Comparison of ENCODE assay signal across 38 cellular contexts in genomic region chr10:31966681-31967080, GRCh38.
"Had no signal": no experiment of that assay in that cellular context is flagged by ENCODE, and none has a peak within 500 bp of the region (broad histone marks: within the 10 kb centered on the region; RNA-seq: fewer than 3 reads in every experiment).

No MANE protein-coding gene starts in this region.

- H3K4me3 ChIP-seq: adrenal gland, ascending aorta, body of pancreas, breast epithelium, cardiac muscle cell had no signal

- H3K27ac ChIP-seq: adrenal gland, ascending aorta, body of pancreas, brain microvascular endothelial cell, breast epithelium, cardiac muscle cell had no signal

- H3K4me1 Mint-ChIP-seq: activated T-helper 17 cell treated with anti-CD3 and anti-CD28 coated beads, Interleukin-2, amount 50 U/mL, for 72 hours; central memory CD8-positive, alpha-beta T cell had no signal

- ATAC-seq: activated naive CD4-positive, alpha-beta T cell treated with anti-CD3 and anti-CD28 coated beads, Interleukin-2, amount 50 U/mL, for 72 hours; activated naive CD8-positive, alpha-beta T cell treated with anti-CD3 and anti-CD28 coated beads, Interleukin-2, amount 50 U/mL, for 24 hours; activated T-cell treated with anti-CD3 and anti-CD28 coated beads, Interleukin-2, amount 50 U/mL, for 4 hours; activated T-cell treated with anti-CD3 and anti-CD28 coated beads, Interleukin-2, amount 50 U/mL, for 72 hours; activated T-helper 17 cell treated with anti-CD3 and anti-CD28 coated beads, Interleukin-2, amount 50 U/mL, for 72 hours; body of pancreas had no signal

- H3K4me1 ChIP-seq: ascending aorta, breast epithelium had no signal

- DNase-seq: activated effector memory CD4-positive, alpha-beta T cell treated with anti-CD3 and anti-CD28 coated beads, Interleukin-2, amount 50 U/mL, for 16 hours; activated gamma-delta T cell; activated gamma-delta T cell treated with Interleukin-2 at 50 U/mL for 16 hours; activated naive CD4-positive, alpha-beta T cell; activated naive CD4-positive, alpha-beta T cell treated with anti-CD3 and anti-CD28 coated beads for 36 hours; activated naive CD4-positive, alpha-beta T cell treated with anti-CD3 and anti-CD28 coated beads, Interleukin-2, amount 10 ng/mL, durations not matched to agents 7 days and 5 days; activated naive CD4-positive, alpha-beta T cell treated with anti-CD3 and anti-CD28 coated beads, Interleukin-2, amount 50 U/mL, for 16 hours; activated naive CD4-positive, alpha-beta T cell treated with Interleukin-2 at 50 U/mL for 16 hours; activated naive CD8-positive, alpha-beta T cell treated with anti-CD3 and anti-CD28 coated beads for 36 hours; activated naive CD8-positive, alpha-beta T cell treated with anti-CD3 and anti-CD28 coated beads, Interleukin-2, amount 10 ng/mL, durations not matched to agents 7 days and 5 days; activated naive CD8-positive, alpha-beta T cell treated with anti-CD3 and anti-CD28 coated beads, Interleukin-2, amount 50 U/mL, for 24 hours; activated T-cell treated with anti-CD3 and anti-CD28 coated beads for 4 hours; activated T-cell treated with anti-CD3 and anti-CD28 coated beads, Interleukin-2, amount 50 U/mL, for 1 hour; activated T-cell treated with anti-CD3 and anti-CD28 coated beads, Interleukin-2, amount 50 U/mL, for 24 hours; activated T-cell treated with anti-CD3 and anti-CD28 coated beads, Interleukin-2, amount 50 U/mL, for 4 hours; activated T-cell treated with anti-CD3 and anti-CD28 coated beads, Interleukin-2, amount 50 U/mL, for 48 hours; activated T-cell treated with anti-CD3 and anti-CD28 coated beads, Interleukin-2, amount 50 U/mL, for 72 hours; adrenal gland; amniotic stem cell; amygdala; anterior cingulate cortex; aorta; body of pancreas; brain microvascular endothelial cell; caudate nucleus; central memory CD4-positive, alpha-beta T cell; cerebellar nuclear complex had no signal

- H3K36me3 ChIP-seq: adrenal gland, ascending aorta, brain microvascular endothelial cell, breast epithelium, cardiac muscle cell had no signal

- H3K27me3 ChIP-seq: adrenal gland, ascending aorta, body of pancreas, brain microvascular endothelial cell, breast epithelium, cardiac muscle cell had no signal

- H3K27ac Mint-ChIP-seq: activated naive CD4-positive, alpha-beta T cell treated with anti-CD3 and anti-CD28 coated beads for 36 hours; activated naive CD4-positive, alpha-beta T cell treated with anti-CD3 and anti-CD28 coated beads, Interleukin-2, amount 10 ng/mL, durations not matched to agents 7 days and 5 days; activated naive CD4-positive, alpha-beta T cell treated with anti-CD3 and anti-CD28 coated beads, Interleukin-2, amount 50 U/mL, for 24 hours; activated naive CD4-positive, alpha-beta T cell treated with anti-CD3 and anti-CD28 coated beads, Interleukin-2, amount 50 U/mL, for 72 hours; activated naive CD8-positive, alpha-beta T cell; activated naive CD8-positive, alpha-beta T cell treated with anti-CD3 and anti-CD28 coated beads for 36 hours; activated naive CD8-positive, alpha-beta T cell treated with anti-CD3 and anti-CD28 coated beads, Interleukin-2, amount 10 ng/mL, durations not matched to agents 7 days and 5 days; activated naive CD8-positive, alpha-beta T cell treated with anti-CD3 and anti-CD28 coated beads, Interleukin-2, amount 50 U/mL, for 24 hours; activated T-cell treated with anti-CD3 and anti-CD28 coated beads, Interleukin-2, amount 50 U/mL, for 24 hours; activated T-cell treated with anti-CD3 and anti-CD28 coated beads, Interleukin-2, amount 50 U/mL, for 72 hours; activated T-helper 1 cell treated with anti-CD3 and anti-CD28 coated beads, Interleukin-12 subunit alpha, Interleukin-12 subunit beta, Interleukin-2, Interleukin-4 antibody, amounts not matched to agents 30 ng/mL and 10 ng/mL and 1 ng/mL, durations not matched to agents 14 hours and 24 hours and 36 hours; activated T-helper 17 cell treated with anti-CD3 and anti-CD28 coated beads, Interleukin-2, amount 50 U/mL, for 72 hours; activated T-helper 2 cell treated with anti-CD3 and anti-CD28 coated beads, Interferon-gamma antibody, Interleukin-2, Interleukin-4, amounts not matched to agents 10 μg/mL and 5 μg/mL and 100 μg/mL, durations not matched to agents 14 hours and 24 hours and 36 hours; brain had no signal

- H3K9me3 Mint-ChIP-seq: activated naive CD4-positive, alpha-beta T cell treated with anti-CD3 and anti-CD28 coated beads for 36 hours; activated naive CD4-positive, alpha-beta T cell treated with anti-CD3 and anti-CD28 coated beads, Interleukin-2, amount 10 ng/mL, durations not matched to agents 7 days and 5 days; activated naive CD4-positive, alpha-beta T cell treated with anti-CD3 and anti-CD28 coated beads, Interleukin-2, amount 50 U/mL, for 24 hours; activated naive CD4-positive, alpha-beta T cell treated with anti-CD3 and anti-CD28 coated beads, Interleukin-2, amount 50 U/mL, for 72 hours; activated naive CD8-positive, alpha-beta T cell treated with anti-CD3 and anti-CD28 coated beads for 36 hours; activated naive CD8-positive, alpha-beta T cell treated with anti-CD3 and anti-CD28 coated beads, Interleukin-2, amount 10 ng/mL, durations not matched to agents 7 days and 5 days; activated naive CD8-positive, alpha-beta T cell treated with anti-CD3 and anti-CD28 coated beads, Interleukin-2, amount 50 U/mL, for 24 hours; activated T-cell treated with anti-CD3 and anti-CD28 coated beads, Interleukin-2, amount 50 U/mL, for 24 hours; activated T-cell treated with anti-CD3 and anti-CD28 coated beads, Interleukin-2, amount 50 U/mL, for 4 hours; activated T-cell treated with anti-CD3 and anti-CD28 coated beads, Interleukin-2, amount 50 U/mL, for 72 hours; activated T-helper 1 cell treated with anti-CD3 and anti-CD28 coated beads, Interleukin-12 subunit alpha, Interleukin-12 subunit beta, Interleukin-2, Interleukin-4 antibody, amounts not matched to agents 30 ng/mL and 10 ng/mL and 1 ng/mL, durations not matched to agents 14 hours and 24 hours and 36 hours; activated T-helper 17 cell treated with anti-CD3 and anti-CD28 coated beads, Interleukin-2, amount 50 U/mL, for 72 hours; activated T-helper 2 cell treated with anti-CD3 and anti-CD28 coated beads, Interferon-gamma antibody, Interleukin-2, Interleukin-4, amounts not matched to agents 10 μg/mL and 5 μg/mL and 100 μg/mL, durations not matched to agents 14 hours and 24 hours and 36 hours; brain; central memory CD8-positive, alpha-beta T cell had no signal

- H3K4me3 Mint-ChIP-seq: activated naive CD4-positive, alpha-beta T cell treated with anti-CD3 and anti-CD28 coated beads for 36 hours; activated naive CD4-positive, alpha-beta T cell treated with anti-CD3 and anti-CD28 coated beads, Interleukin-2, amount 10 ng/mL, durations not matched to agents 7 days and 5 days; activated naive CD4-positive, alpha-beta T cell treated with anti-CD3 and anti-CD28 coated beads, Interleukin-2, amount 50 U/mL, for 24 hours; activated naive CD8-positive, alpha-beta T cell; activated naive CD8-positive, alpha-beta T cell treated with anti-CD3 and anti-CD28 coated beads for 36 hours; activated naive CD8-positive, alpha-beta T cell treated with anti-CD3 and anti-CD28 coated beads, Interleukin-2, amount 10 ng/mL, durations not matched to agents 7 days and 5 days; activated naive CD8-positive, alpha-beta T cell treated with anti-CD3 and anti-CD28 coated beads, Interleukin-2, amount 50 U/mL, for 24 hours; activated T-cell treated with anti-CD3 and anti-CD28 coated beads, Interleukin-2, amount 50 U/mL, for 24 hours; activated T-cell treated with anti-CD3 and anti-CD28 coated beads, Interleukin-2, amount 50 U/mL, for 4 hours; activated T-cell treated with anti-CD3 and anti-CD28 coated beads, Interleukin-2, amount 50 U/mL, for 72 hours; activated T-helper 1 cell treated with anti-CD3 and anti-CD28 coated beads, Interleukin-12 subunit alpha, Interleukin-12 subunit beta, Interleukin-2, Interleukin-4 antibody, amounts not matched to agents 30 ng/mL and 10 ng/mL and 1 ng/mL, durations not matched to agents 14 hours and 24 hours and 36 hours; activated T-helper 17 cell treated with anti-CD3 and anti-CD28 coated beads, Interleukin-2, amount 50 U/mL, for 72 hours; brain; central memory CD8-positive, alpha-beta T cell had no signal

- H3K27me3 Mint-ChIP-seq: activated naive CD4-positive, alpha-beta T cell treated with anti-CD3 and anti-CD28 coated beads, Interleukin-2, amount 10 ng/mL, durations not matched to agents 7 days and 5 days; activated naive CD4-positive, alpha-beta T cell treated with anti-CD3 and anti-CD28 coated beads, Interleukin-2, amount 50 U/mL, for 24 hours; activated naive CD8-positive, alpha-beta T cell; activated naive CD8-positive, alpha-beta T cell treated with anti-CD3 and anti-CD28 coated beads for 36 hours; activated naive CD8-positive, alpha-beta T cell treated with anti-CD3 and anti-CD28 coated beads, Interleukin-2, amount 10 ng/mL, durations not matched to agents 7 days and 5 days; activated naive CD8-positive, alpha-beta T cell treated with anti-CD3 and anti-CD28 coated beads, Interleukin-2, amount 50 U/mL, for 24 hours; activated T-cell treated with anti-CD3 and anti-CD28 coated beads, Interleukin-2, amount 50 U/mL, for 24 hours; activated T-helper 17 cell treated with anti-CD3 and anti-CD28 coated beads, Interleukin-2, amount 50 U/mL, for 72 hours; brain; central memory CD8-positive, alpha-beta T cell had no signal

- H3K9me3 ChIP-seq: adrenal gland, ascending aorta, body of pancreas, breast epithelium had no signal

- H3K36me3 Mint-ChIP-seq: activated naive CD4-positive, alpha-beta T cell treated with anti-CD3 and anti-CD28 coated beads, Interleukin-2, amount 10 ng/mL, durations not matched to agents 7 days and 5 days; activated naive CD4-positive, alpha-beta T cell treated with anti-CD3 and anti-CD28 coated beads, Interleukin-2, amount 50 U/mL, for 24 hours; activated naive CD4-positive, alpha-beta T cell treated with anti-CD3 and anti-CD28 coated beads, Interleukin-2, amount 50 U/mL, for 72 hours; activated naive CD8-positive, alpha-beta T cell; activated naive CD8-positive, alpha-beta T cell treated with anti-CD3 and anti-CD28 coated beads for 36 hours; brain had no signal
